In the genomic region with DNA sequence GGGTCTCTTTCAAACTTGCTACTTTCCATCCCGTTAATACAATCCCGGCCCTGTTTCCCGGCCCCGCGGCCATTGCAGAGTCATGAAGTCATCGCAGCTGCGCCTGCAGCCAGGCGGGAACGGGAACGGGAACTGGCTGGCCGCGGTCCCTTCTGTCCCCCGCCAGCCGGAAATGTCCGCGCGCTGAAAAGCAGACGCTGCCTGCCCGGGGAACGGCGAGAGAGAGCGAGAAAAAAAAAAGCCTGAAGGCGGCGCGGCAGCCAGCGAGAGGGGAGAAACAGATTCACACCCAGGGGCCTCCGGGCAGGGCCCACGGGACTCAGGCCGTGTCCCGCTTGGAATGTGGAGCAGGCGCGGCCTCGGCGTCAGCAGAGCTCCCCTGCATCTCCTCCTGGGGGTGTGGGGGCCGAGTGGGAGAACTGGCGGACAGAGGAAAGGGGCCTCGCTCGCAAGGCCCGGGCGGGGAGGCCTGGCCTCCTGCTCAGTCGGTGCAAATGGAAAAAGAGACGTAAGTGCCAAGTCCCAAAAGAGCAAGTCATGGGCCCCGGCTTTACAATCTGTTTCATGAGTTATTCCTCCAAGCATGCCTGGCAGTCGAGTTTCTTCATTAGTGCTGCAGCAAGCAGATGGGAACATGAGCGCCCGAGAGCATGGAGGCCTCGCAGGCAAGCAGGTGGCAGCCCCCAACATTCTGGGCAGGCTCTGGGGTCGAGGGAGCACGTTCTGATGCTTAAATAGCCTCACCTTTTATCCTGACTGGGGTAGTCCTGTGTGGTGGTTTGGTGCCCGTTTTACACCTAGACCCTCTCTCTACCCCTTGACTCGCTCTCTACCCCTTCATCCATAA, we compare ENCODE assay signal across 8 cellular contexts.
DNase-seq lines count a peak whose midpoint lies in the region; ATAC-seq and TF ChIP-seq lines count a peak whose summit lies in the region.

No MANE protein-coding gene starts in this region.

- H3K4me1 Mint-ChIP-seq in activated CD4-positive, alpha-beta memory T cell treated with anti-CD3 and anti-CD28 coated beads for 36 hours (ENCODE audit: low read depth) = peaks cover 2% of the 10 kb centered on the region
- no peaks in the 10 kb centered on the region for H3K4me1 Mint-ChIP-seq in activated CD4-positive, alpha-beta memory T cell treated with anti-CD3 and anti-CD28 coated beads, Interleukin-2, amount 10 ng/mL, durations not matched to agents 7 days and 5 days
- H3K4me1 Mint-ChIP-seq in activated naive CD8-positive, alpha-beta T cell treated with anti-CD3 and anti-CD28 coated beads, Interleukin-2, amount 10 ng/mL, durations not matched to agents 7 days and 5 days = peaks cover 1% of the 10 kb centered on the region
- H3K4me1 Mint-ChIP-seq in glutamatergic neuron (ENCODE audit: low read depth, unreplicated experiment) (peaks cover 12% of the 10 kb centered on the region), neural crest cell (peaks cover 18% of the 10 kb centered on the region)

- no peaks in the 10 kb centered on the region for H3K36me3 Mint-ChIP-seq in activated CD4-positive, alpha-beta memory T cell treated with anti-CD3 and anti-CD28 coated beads for 36 hours
- H3K36me3 Mint-ChIP-seq in activated CD4-positive, alpha-beta memory T cell treated with anti-CD3 and anti-CD28 coated beads, Interleukin-2, amount 10 ng/mL, durations not matched to agents 7 days and 5 days (ENCODE audit: low read depth) = no peaks in the 10 kb centered on the region
- no peaks in the 10 kb centered on the region for H3K36me3 Mint-ChIP-seq in activated naive CD8-positive, alpha-beta T cell treated with anti-CD3 and anti-CD28 coated beads, Interleukin-2, amount 10 ng/mL, durations not matched to agents 7 days and 5 days
- H3K36me3 Mint-ChIP-seq in glutamatergic neuron (ENCODE audit: unreplicated experiment) = no peaks in the 10 kb centered on the region
- no peaks in the 10 kb centered on the region for H3K36me3 Mint-ChIP-seq in neural crest cell (ENCODE audit: low read depth)

- no peak for ATAC-seq in activated naive CD8-positive, alpha-beta T cell treated with anti-CD3 and anti-CD28 coated beads, Interleukin-2, amount 10 ng/mL, durations not matched to agents 7 days and 5 days (ENCODE audit: low read depth)
- no peak for ATAC-seq in GM21528 (IDR thresholded peaks at IDR 0.05; ENCODE audit: low FRiP score, unreplicated experiment)

- intact Hi-C loops in activated CD4-positive, alpha-beta memory T cell treated with anti-CD3 and anti-CD28 coated beads for 36 hours (cut with micrococcal nuclease) = no loop called here

- POLR2A ChIA-PET in activated CD4-positive, alpha-beta memory T cell treated with anti-CD3 and anti-CD28 coated beads for 36 hours (lab: Charles Lee) = no interaction called here
- POLR2A ChIA-PET in activated CD4-positive, alpha-beta memory T cell treated with anti-CD3 and anti-CD28 coated beads, Interleukin-2, amount 10 ng/mL, durations not matched to agents 7 days and 5 days (lab: Charles Lee) = no interaction called here
- POLR2A ChIA-PET in activated naive CD8-positive, alpha-beta T cell treated with anti-CD3 and anti-CD28 coated beads, Interleukin-2, amount 10 ng/mL, durations not matched to agents 7 days and 5 days (lab: Charles Lee) = no interaction called here

- DNase-seq in activated CD4-positive, alpha-beta memory T cell treated with anti-CD3 and anti-CD28 coated beads for 36 hours = no peak
- no peak for DNase-seq in activated CD4-positive, alpha-beta memory T cell treated with anti-CD3 and anti-CD28 coated beads, Interleukin-2, amount 10 ng/mL, durations not matched to agents 7 days and 5 days
- DNase-seq in activated naive CD8-positive, alpha-beta T cell treated with anti-CD3 and anti-CD28 coated beads, Interleukin-2, amount 10 ng/mL, durations not matched to agents 7 days and 5 days = no peak
- peak; percentile 83 for DNase-seq in glutamatergic neuron
- DNase-seq in neural crest cell (ENCODE audit: low read depth, low spot score) = peak; percentile 52
- DNase-seq in NCI-H1930 (lab: John Stamatoyannopoulos, UW) = no peak
- no peak for DNase-seq in NCI-H446 (lab: John Stamatoyannopoulos, UW)

- peaks cover 45% of the 10 kb centered on the region for H3K27me3 Mint-ChIP-seq in activated CD4-positive, alpha-beta memory T cell treated with anti-CD3 and anti-CD28 coated beads for 36 hours
- H3K27me3 Mint-ChIP-seq in activated CD4-positive, alpha-beta memory T cell treated with anti-CD3 and anti-CD28 coated beads, Interleukin-2, amount 10 ng/mL, durations not matched to agents 7 days and 5 days = peaks cover 21% of the 10 kb centered on the region
- peaks cover 12% of the 10 kb centered on the region for H3K27me3 Mint-ChIP-seq in activated naive CD8-positive, alpha-beta T cell treated with anti-CD3 and anti-CD28 coated beads, Interleukin-2, amount 10 ng/mL, durations not matched to agents 7 days and 5 days
- H3K27me3 Mint-ChIP-seq in glutamatergic neuron (ENCODE audit: unreplicated experiment) (no peaks in the 10 kb centered on the region), neural crest cell (ENCODE audit: low read depth) (no peaks in the 10 kb centered on the region)

- peak overlapping the region; percentile 26 for H3K4me3 Mint-ChIP-seq in activated CD4-positive, alpha-beta memory T cell treated with anti-CD3 and anti-CD28 coated beads for 36 hours
- no peak overlapping the region for H3K4me3 Mint-ChIP-seq in activated CD4-positive, alpha-beta memory T cell treated with anti-CD3 and anti-CD28 coated beads, Interleukin-2, amount 10 ng/mL, durations not matched to agents 7 days and 5 days
- peak overlapping the region; percentile 32 for H3K4me3 Mint-ChIP-seq in activated naive CD8-positive, alpha-beta T cell treated with anti-CD3 and anti-CD28 coated beads, Interleukin-2, amount 10 ng/mL, durations not matched to agents 7 days and 5 days
- peak overlapping the region; percentile 86 for H3K4me3 Mint-ChIP-seq in glutamatergic neuron (ENCODE audit: unreplicated experiment)
- H3K4me3 Mint-ChIP-seq in neural crest cell = peak overlapping the region; percentile 80

- H3K9me3 Mint-ChIP-seq in activated CD4-positive, alpha-beta memory T cell treated with anti-CD3 and anti-CD28 coated beads for 36 hours = no peaks in the 10 kb centered on the region
- no peaks in the 10 kb centered on the region for H3K9me3 Mint-ChIP-seq in activated CD4-positive, alpha-beta memory T cell treated with anti-CD3 and anti-CD28 coated beads, Interleukin-2, amount 10 ng/mL, durations not matched to agents 7 days and 5 days
- no peaks in the 10 kb centered on the region for H3K9me3 Mint-ChIP-seq in activated naive CD8-positive, alpha-beta T cell treated with anti-CD3 and anti-CD28 coated beads, Interleukin-2, amount 10 ng/mL, durations not matched to agents 7 days and 5 days
- H3K9me3 Mint-ChIP-seq in glutamatergic neuron (ENCODE audit: unreplicated experiment) (peaks cover 4% of the 10 kb centered on the region), neural crest cell (peaks cover 4% of the 10 kb centered on the region)

- CTCF ChIA-PET in activated CD4-positive, alpha-beta memory T cell treated with anti-CD3 and anti-CD28 coated beads for 36 hours (lab: Charles Lee) = no interaction called here
- CTCF ChIA-PET in activated CD4-positive, alpha-beta memory T cell treated with anti-CD3 and anti-CD28 coated beads, Interleukin-2, amount 10 ng/mL, durations not matched to agents 7 days and 5 days (lab: Charles Lee) = no interaction called here

- no peak for TF ChIP-seq CTCF in glutamatergic neuron (IDR thresholded peaks at IDR 0.05; ENCODE audit: partially characterized antibody, unreplicated experiment)
- no peak for TF ChIP-seq CTCF in neural crest cell (conservative IDR thresholded peaks at IDR 0.05)

- no peak overlapping the region for H3K27ac Mint-ChIP-seq in activated CD4-positive, alpha-beta memory T cell treated with anti-CD3 and anti-CD28 coated beads for 36 hours
- H3K27ac Mint-ChIP-seq in activated CD4-positive, alpha-beta memory T cell treated with anti-CD3 and anti-CD28 coated beads, Interleukin-2, amount 10 ng/mL, durations not matched to agents 7 days and 5 days = no peak overlapping the region
- H3K27ac Mint-ChIP-seq in activated naive CD8-positive, alpha-beta T cell treated with anti-CD3 and anti-CD28 coated beads, Interleukin-2, amount 10 ng/mL, durations not matched to agents 7 days and 5 days = no peak overlapping the region
- H3K27ac Mint-ChIP-seq in glutamatergic neuron (ENCODE audit: unreplicated experiment) (peak overlapping the region; percentile 100), neural crest cell (ENCODE audit: unreplicated experiment) (peak overlapping the region; percentile 98)

Comparison
In these comparisons a context has a peak if more than half of its experiments do, and no peak if none do; other contexts are left out.
1. DNase-seq: peak in glutamatergic neuron (single experiment) and neural crest cell (single experiment); none in activated CD4-positive, alpha-beta memory T cell treated with anti-CD3 and anti-CD28 coated beads for 36 hours (single experiment), activated CD4-positive, alpha-beta memory T cell treated with anti-CD3 and anti-CD28 coated beads, Interleukin-2, amount 10 ng/mL, durations not matched to agents 7 days and 5 days (single experiment), activated naive CD8-positive, alpha-beta T cell treated with anti-CD3 and anti-CD28 coated beads, Interleukin-2, amount 10 ng/mL, durations not matched to agents 7 days and 5 days (single experiment), NCI-H1930 (0 of 2) and NCI-H446 (0 of 2).
2. H3K27ac Mint-ChIP-seq: peak in glutamatergic neuron (single experiment) and neural crest cell (single experiment); none in activated CD4-positive, alpha-beta memory T cell treated with anti-CD3 and anti-CD28 coated beads for 36 hours (single experiment), activated CD4-positive, alpha-beta memory T cell treated with anti-CD3 and anti-CD28 coated beads, Interleukin-2, amount 10 ng/mL, durations not matched to agents 7 days and 5 days (single experiment) and activated naive CD8-positive, alpha-beta T cell treated with anti-CD3 and anti-CD28 coated beads, Interleukin-2, amount 10 ng/mL, durations not matched to agents 7 days and 5 days (single experiment).